ENCODE assay signal across 8 cellular contexts in genomic region chr19:8610041-8610927, GRCh38. TPM values are rescaled to one million over a fixed set of nuclear protein-coding genes. Genes with fewer than 3 reads are reported as not detected.
DNase-seq lines count a peak whose midpoint lies in the region; ATAC-seq and TF ChIP-seq lines count a peak whose summit lies in the region.

Gene ADAMTS10 (minus strand): TSS chr19:8610715. CDS start chr19:8605710, 5,005 bp downstream.

- H3K9me3 ChIP-seq in IMR-90 (ENCODE audit: control insufficient read depth, insufficient read depth, low read length) (no peaks in the 10 kb centered on the region; the same call in 1 of the 2 replicates), esophagus (ENCODE audit: control insufficient read depth in 2 of 2, insufficient read depth in 1 of 2, low read depth in 1 of 2, low read length in 1 of 2) (no peaks in the 10 kb centered on the region)

- peaks cover 5 to 32% of the 10 kb centered on the region in 2 experiments for H3K79me1 ChIP-seq in IMR-90 (ENCODE audit: low read depth in 1 of 2, low read length in 2 of 2)

- H3K4me3 ChIP-seq in IMR-90 (ENCODE audit: insufficient read depth, low read depth, low read length) (peak within 1 kb of the TSS; percentile 94), esophagus (ENCODE audit: low read depth in 1 of 2, low read length in 2 of 2) (peak within 1 kb of the TSS; percentile 40 to 64)

- H3K4me1 ChIP-seq in IMR-90 (ENCODE audit: control insufficient read depth, insufficient read depth, low read length) (peaks cover 6% of the 10 kb centered on the region), esophagus (ENCODE audit: control insufficient read depth in 2 of 2, insufficient read depth in 2 of 2, low read length in 1 of 2) (peaks cover 0 to 11% of the 10 kb centered on the region in 2 donors)

- H3K9me3 Mint-ChIP-seq in natural killer cell = no peaks in the 10 kb centered on the region
- no peaks in the 10 kb centered on the region for H3K9me3 Mint-ChIP-seq in type B pancreatic cell

- H2BK20ac ChIP-seq in IMR-90 (ENCODE audit: low read depth, low read length) = peak within 1 kb of the TSS; percentile 42

- peak within 1 kb of the TSS; percentile 94 for H3K4me3 Mint-ChIP-seq in natural killer cell
- H3K4me3 Mint-ChIP-seq in type B pancreatic cell = peak within 1 kb of the TSS; percentile 96

- H3K36me3 Mint-ChIP-seq in natural killer cell = no peaks in the 10 kb centered on the region
- H3K36me3 Mint-ChIP-seq in type B pancreatic cell = peaks cover 7% of the 10 kb centered on the region

- H2AK9ac ChIP-seq in IMR-90 (replicated peaks; ENCODE audit: low read depth, low read length, poor library complexity) = peak within 1 kb of the TSS; percentile 96

- H3K56ac ChIP-seq in IMR-90 (ENCODE audit: extremely low read depth, insufficient read depth, low read length) = peak within 1 kb of the TSS; percentile 73

- peak within 1 kb of the TSS; percentile 68 for H3K18ac ChIP-seq in IMR-90 (ENCODE audit: low read depth, low read length)

- peaks cover 40 to 74% of the 10 kb centered on the region in 2 donors for H3K4me1 Mint-ChIP-seq in natural killer cell
- peaks cover 26% of the 10 kb centered on the region for H3K4me1 Mint-ChIP-seq in type B pancreatic cell (ENCODE audit: unreplicated experiment)

- H3K4ac ChIP-seq in IMR-90 (ENCODE audit: low read depth, low read length) = peak within 1 kb of the TSS; percentile 96

- H3K27ac Mint-ChIP-seq in natural killer cell (peak within 1 kb of the TSS; percentile 85 to 93), type B pancreatic cell (peak within 1 kb of the TSS; percentile 79)

- DNase-seq in IMR-90 (peak; percentile 43), natural killer cell (peak; percentile 64), type B pancreatic cell (ENCODE audit: extremely low spot score, unreplicated experiment) (no peak), RWPE1 (ENCODE audit: low spot score) (no peak), GF-D8 (lab: John Stamatoyannopoulos, UW) (no peak)
- peak; percentile 68 for DNase-seq in activated CD8-positive, alpha-beta memory T cell treated with anti-CD3 and anti-CD28 coated beads, Interleukin-2, amount 50 U/mL, for 48 hours

- H3K36me3 ChIP-seq in IMR-90 (ENCODE audit: control insufficient read depth, insufficient read depth, low read length) (no peaks in the 10 kb centered on the region; the same call in 1 of the 2 replicates), esophagus (ENCODE audit: control insufficient read depth in 2 of 2, insufficient read depth in 2 of 2, low read length in 1 of 2) (no peaks in the 10 kb centered on the region)

- WGBS in IMR-90 (ENCODE audit: extremely low coverage in 2 of 2, insufficient read length in 1 of 2), 2 experiments = 0% methylated on average over 17 of the region's 74 CpGs; no CpG with 5 or more reads in 1 of the 2 experiments
- 1 to 2% methylated on average over 52 to 74 of the region's 74 CpGs for WGBS in esophagus, 2 donors

- H2BK5ac ChIP-seq in IMR-90 (ENCODE audit: low read depth, low read length, poor library complexity, severe bottlenecking) = peak within 1 kb of the TSS; percentile 75

- H3K27me3 ChIP-seq in IMR-90 (ENCODE audit: control insufficient read depth, insufficient read depth, low read length) = no peaks in the 10 kb centered on the region
- H3K27me3 ChIP-seq in esophagus (ENCODE audit: control insufficient read depth in 1 of 2, insufficient read depth in 2 of 2, low read length in 2 of 2) = peaks cover 0 to 2% of the 10 kb centered on the region in 2 donors

- dilution Hi-C loops in IMR-90 (cut with HindIII; ENCODE audit: low sequenced_read_pairs, unreplicated experiment) = no loop called here

- peak within 1 kb of the TSS; percentile 80 for H4K91ac ChIP-seq in IMR-90 (ENCODE audit: insufficient read depth, low read depth, low read length)

- peak within 1 kb of the TSS; percentile 98 for H3K23ac ChIP-seq in IMR-90 (ENCODE audit: low read depth, low read length)

- H2AK5ac ChIP-seq in IMR-90 (ENCODE audit: low read depth, low read length) = peak within 1 kb of the TSS; percentile 78

- H2BK15ac ChIP-seq in IMR-90 (ENCODE audit: low read depth, low read length) = peak within 1 kb of the TSS; percentile 46; the same call in 1 of the 3 replicates

- H3K9me1 ChIP-seq in IMR-90 (ENCODE audit: insufficient read depth, low read length) = peaks cover 3% of the 10 kb centered on the region

- TF ChIP-seq RAD21 in IMR-90 (IDR thresholded peaks at IDR 0.05; ENCODE audit: low read length) = no peak

- H3K27ac ChIP-seq in IMR-90 (ENCODE audit: insufficient read depth, low read length) (peak within 1 kb of the TSS; percentile 74), esophagus (ENCODE audit: low read depth in 2 of 2, low read length in 1 of 2) (peak within 1 kb of the TSS; percentile 7 to 71), RWPE1 (no peak within 1 kb of the TSS)

- peak within 1 kb of the TSS; percentile 99 for H2AFZ ChIP-seq in IMR-90 (replicated peaks; ENCODE audit: low read length, poor library complexity)

- TF ChIP-seq POLR2A in IMR-90 (IDR thresholded peaks at IDR 0.05; ENCODE audit: low read depth, low read length) = no peak

- BruUV-seq in IMR-90 (replicated peaks; lab: Mats Ljungman, UMichigan) = no TSS peak

- H3K27me3 Mint-ChIP-seq in natural killer cell (ENCODE audit: low read depth in 2 of 2) = no peaks in the 10 kb centered on the region
- H3K27me3 Mint-ChIP-seq in type B pancreatic cell = peaks cover 14% of the 10 kb centered on the region

- H4K5ac ChIP-seq in IMR-90 (ENCODE audit: low read depth, low read length) = peak within 1 kb of the TSS; percentile 69

- intact Hi-C loops in IMR-90 (cut with micrococcal nuclease) (no loop called here), natural killer cell (cut with micrococcal nuclease) (no loop called here)

- in situ Hi-C loops in IMR-90 (cut with MboI; ENCODE audit: low sequenced_read_pairs) = no loop called here

- TF ChIP-seq CTCF in IMR-90 (conservative IDR thresholded peaks at IDR 0.05; ENCODE audit: low read depth, low read length) (no peak), natural killer cell (IDR thresholded peaks at IDR 0.05) (no peak), type B pancreatic cell (conservative IDR thresholded peaks at IDR 0.05) (no peak), RWPE1 (conservative IDR thresholded peaks at IDR 0.05; ENCODE audit: low read depth) (no peak)

- H2BK120ac ChIP-seq in IMR-90 (ENCODE audit: low read depth, low read length) = peak within 1 kb of the TSS; percentile 42

- H4K20me1 ChIP-seq in IMR-90 (ENCODE audit: insufficient read depth, low read length) = 0 out of 2 replicates have a peak, but pooled peaks cover 4% of the 10 kb centered on the region

- POLR2A ChIA-PET in IMR-90 (lab: Charles Lee; ENCODE audit: unreplicated experiment) (no interaction called here), RWPE1 (lab: Yijun Ruan, JAX; ENCODE audit: low non-redundant PET) (no interaction called here)

- H4K8ac ChIP-seq in IMR-90 (ENCODE audit: low read depth in 2 of 2, low read length in 2 of 2) = peak within 1 kb of the TSS; percentile 64 to 99

- CTCF ChIA-PET in IMR-90 (lab: Yijun Ruan, JAX) (no interaction called here), RWPE1 (lab: Yijun Ruan, JAX) (no interaction called here)

- H3K9ac ChIP-seq in IMR-90 (ENCODE audit: low read depth, low read length) = peak within 1 kb of the TSS; percentile 76

- peak within 1 kb of the TSS; percentile 92 for H3K14ac ChIP-seq in IMR-90 (replicated peaks; ENCODE audit: low read depth, low read length)

- ATAC-seq in IMR-90 (ENCODE audit: low read depth) (peak; percentile 13), natural killer cell (peak; percentile 60 to 66 (median 64)), HG03378 (IDR thresholded peaks at IDR 0.05; ENCODE audit: unreplicated experiment) (no peak)

- peak within 1 kb of the TSS; percentile 85 for H3K4me2 ChIP-seq in IMR-90 (ENCODE audit: low read depth, low read length)

TF ChIP-seq in IMR-90, 13 proteins besides CTCF, POLR2A, EP300 and RAD21:
- TF ChIP-seq MAZ (IDR thresholded peaks at IDR 0.05; ENCODE audit: borderline replicate concordance, low read depth, low read length) = peak; percentile 51; the same call in 1 of the 2 replicates
- TF ChIP-seq FOS (IDR thresholded peaks at IDR 0.05; ENCODE audit: low read depth, low read length) = no peak
- no peak for TF ChIP-seq MAFK (IDR thresholded peaks at IDR 0.05; ENCODE audit: low read depth, low read length)
- TF ChIP-seq USF2 (IDR thresholded peaks at IDR 0.05; ENCODE audit: low read depth, low read length) = no peak
- no peak for TF ChIP-seq RFX5 (IDR thresholded peaks at IDR 0.05; ENCODE audit: low read depth, low read length)
- no peak for TF ChIP-seq RCOR1 (IDR thresholded peaks at IDR 0.05; ENCODE audit: insufficient replicate concordance, low read length)
- TF ChIP-seq CHD1 (IDR thresholded peaks at IDR 0.05; ENCODE audit: low read depth, low read length) = no peak
- TF ChIP-seq ELK1 (IDR thresholded peaks at IDR 0.05; ENCODE audit: borderline replicate concordance, low read depth, low read length) = no peak
- TF ChIP-seq NFE2L2 (IDR thresholded peaks at IDR 0.05; ENCODE audit: low read depth, low read length) = no peak
- TF ChIP-seq BHLHE40 (IDR thresholded peaks at IDR 0.05; ENCODE audit: low read depth, low read length) = no peak
- TF ChIP-seq MXI1 (IDR thresholded peaks at IDR 0.05; ENCODE audit: borderline replicate concordance, low read depth, low read length) = 0 out of 2 replicates have a peak, but pooled peaks have one; percentile 6

RNA-seq across cellular contexts. Expression of gene ADAMTS10, which starts in this region (rescaled TPM):
- total RNA-seq in IMR-90 (2012; rRNA removed) (2.8 and 3.4 TPM in 2 replicates), natural killer cell (100 to 1,000 TPM; 159 to 286 (median 203) TPM), type B pancreatic cell (ENCODE audit: low replicate concordance) (6.4 and 59.2 TPM in 2 replicates)
- polyA plus RNA-seq in IMR-90 (2012; rRNA removed) (11.5 and 15.1 TPM in 2 replicates), esophagus (10 to 100 TPM in 1 of 2 donors, 1 to 10 TPM in 1; 7.3 to 11.7 TPM)
- 5.2 and 8.3 TPM in 2 replicates for polyA plus RNA-seq in IMR-90 (2012; cell fraction: cytosol; rRNA removed)
- polyA plus RNA-seq in IMR-90 (2012; cell fraction: nucleus; rRNA removed; ENCODE audit: low replicate concordance) = 168 and 325 TPM in 2 replicates

Comparison
In these comparisons a context has a peak if more than half of its experiments do, and no peak if none do; other contexts are left out.
1. DNase-seq: peak in IMR-90 (single experiment), activated CD8-positive, alpha-beta memory T cell treated with anti-CD3 and anti-CD28 coated beads, Interleukin-2, amount 50 U/mL, for 48 hours (single experiment) and natural killer cell (single experiment); none in type B pancreatic cell (single experiment), RWPE1 (single experiment) and GF-D8 (single experiment).